In genomic region chr2:20532634-20533437, GRCh38 we compare ENCODE assay signal across 1 cellular context.
TF ChIP-seq lines count a peak whose summit lies in the region.

No MANE protein-coding gene starts in this region.

TF ChIP-seq in HepG2, 621 proteins besides CTCF, POLR2A, EP300 and RAD21 (continues in another document):
- peak; percentile 86 for TF ChIP-seq ZNF687 (CRISPR knock-in tag; IDR thresholded peaks at IDR 0.05)
- TF ChIP-seq TRIM22 (IDR thresholded peaks at IDR 0.05) = no peak
- no peak for TF ChIP-seq NFE2L2 (IDR thresholded peaks at IDR 0.05; ENCODE audit: low read length)
- peak; percentile 45; the same call in 1 of the 2 replicates for TF ChIP-seq ZMYM4 (CRISPR knock-in tag; IDR thresholded peaks at IDR 0.05)
- no peak for TF ChIP-seq ZBTB25 (CRISPR knock-in tag; IDR thresholded peaks at IDR 0.05)
- TF ChIP-seq ZNF280D (CRISPR knock-in tag; IDR thresholded peaks at IDR 0.05) = peak; percentile 57; the same call in 1 of the 2 replicates
- 0 out of 2 replicates have a peak, but pooled peaks have one; percentile 57 for TF ChIP-seq ZNF10 (CRISPR knock-in tag; IDR thresholded peaks at IDR 0.05; ENCODE audit: borderline replicate concordance, low read depth)
- peak; percentile 97 for TF ChIP-seq ZKSCAN1 (IDR thresholded peaks at IDR 0.05; ENCODE audit: low read length)
- no peak for TF ChIP-seq PRDM15 (CRISPR knock-in tag; IDR thresholded peaks at IDR 0.05)
- TF ChIP-seq MXD1 (CRISPR knock-in tag; IDR thresholded peaks at IDR 0.05) = 0 out of 2 replicates have a peak, but pooled peaks have one; percentile 13
- no peak for TF ChIP-seq SOX6 (IDR thresholded peaks at IDR 0.05)
- peak; percentile 84 for TF ChIP-seq SOX6 (CRISPR knock-in tag; IDR thresholded peaks at IDR 0.05)
- peak; percentile 23 for TF ChIP-seq AGO2 (optimal IDR thresholded peaks at IDR 0.05; ENCODE audit: low read depth, low read length)
- no peak for TF ChIP-seq NR2F1 (CRISPR knock-in tag; IDR thresholded peaks at IDR 0.05)
- 0 out of 2 replicates have a peak, but pooled peaks have one; percentile 14 for TF ChIP-seq ZNF276 (CRISPR knock-in tag; IDR thresholded peaks at IDR 0.05; ENCODE audit: low read depth)
- TF ChIP-seq ZNF580 (CRISPR knock-in tag; IDR thresholded peaks at IDR 0.05; ENCODE audit: borderline replicate concordance, low read depth) = 0 out of 2 replicates have a peak, but pooled peaks have one; percentile 57
- no peak for TF ChIP-seq KDM2A (CRISPR knock-in tag; IDR thresholded peaks at IDR 0.05; ENCODE audit: borderline replicate concordance, low read depth)
- TF ChIP-seq ZNF331 (CRISPR knock-in tag; IDR thresholded peaks at IDR 0.05) = 0 out of 2 replicates have a peak, but pooled peaks have one; percentile 22
- TF ChIP-seq ZNF3 (CRISPR knock-in tag; IDR thresholded peaks at IDR 0.05) = peak; percentile 98
- 0 out of 2 replicates have a peak, but pooled peaks have one; percentile 35 for TF ChIP-seq CBFB (CRISPR knock-in tag; IDR thresholded peaks at IDR 0.05)
- TF ChIP-seq MAX (IDR thresholded peaks at IDR 0.05) = peak; percentile 68
- no peak for TF ChIP-seq HNF1A (IDR thresholded peaks at IDR 0.05; ENCODE audit: low read depth)
- peak; percentile 25 for TF ChIP-seq HNF1A (CRISPR knock-in tag; IDR thresholded peaks at IDR 0.05; ENCODE audit: borderline replicate concordance)
- TF ChIP-seq NR2F6 (IDR thresholded peaks at IDR 0.05) = no peak
- TF ChIP-seq NR2F6 (CRISPR knock-in tag; IDR thresholded peaks at IDR 0.05) = peak; percentile 44; the same call in 1 of the 2 replicates
- TF ChIP-seq NONO (IDR thresholded peaks at IDR 0.05) = no peak
- 0 out of 2 replicates have a peak, but pooled peaks have one; percentile 41 for TF ChIP-seq NONO (CRISPR knock-in tag; conservative IDR thresholded peaks at IDR 0.05)
- TF ChIP-seq YY1 (IDR thresholded peaks at IDR 0.05; ENCODE audit: insufficient read depth, insufficient replicate concordance, low read depth, low read length) = peak; percentile 19
- no peak for TF ChIP-seq ZFP41 (CRISPR knock-in tag; IDR thresholded peaks at IDR 0.05; ENCODE audit: borderline replicate concordance)
- TF ChIP-seq GTF2F1 (IDR thresholded peaks at IDR 0.05; ENCODE audit: low read length) = no peak
- TF ChIP-seq TARDBP (CRISPR knock-in tag; IDR thresholded peaks at IDR 0.05) = peak; percentile 77; the same call in 1 of the 2 replicates
- TF ChIP-seq HNRNPL (IDR thresholded peaks at IDR 0.05; ENCODE audit: low read depth, low read length) = peak; percentile 91
- TF ChIP-seq ZSCAN29 (CRISPR knock-in tag; conservative IDR thresholded peaks at IDR 0.05) = peak; percentile 16; the same call in 1 of the 2 replicates
- 0 out of 2 replicates have a peak, but pooled peaks have one; percentile 32 for TF ChIP-seq ZFY (CRISPR knock-in tag; IDR thresholded peaks at IDR 0.05)
- TF ChIP-seq SOX13 (IDR thresholded peaks at IDR 0.05) = peak; percentile 67
- TF ChIP-seq SOX13 (CRISPR knock-in tag; conservative IDR thresholded peaks at IDR 0.05 in 1 of 2, IDR thresholded peaks at IDR 0.05 in 1 of 2) = peak in 1 of 2 experiments; percentile 80; a peak in 2 of 4 replicates
